Comparison of ENCODE assay signal across 25 cellular contexts in the genomic region with DNA sequence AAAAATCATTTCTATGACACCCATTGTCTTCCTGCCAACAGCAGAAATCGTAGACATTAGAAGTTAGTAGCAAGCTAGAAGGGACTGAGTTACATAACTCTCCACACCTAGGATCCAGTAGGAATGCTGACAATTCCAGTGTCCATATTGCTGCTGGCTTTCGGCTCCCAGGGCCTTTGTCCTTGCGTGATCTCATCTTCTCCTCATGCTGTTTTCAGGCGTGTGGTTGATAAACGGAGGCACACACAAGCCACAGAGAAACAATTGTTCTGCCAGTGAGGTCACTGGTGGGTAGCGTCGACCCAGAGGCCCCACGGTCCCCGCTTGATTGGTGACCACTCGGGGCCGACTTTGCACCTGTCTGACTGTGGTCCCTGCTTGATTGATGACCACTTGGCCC. TPM values are rescaled to one million over a fixed set of nuclear protein-coding genes. Genes with fewer than 3 reads are reported as not detected.
"Had no signal": no experiment of that assay in that cellular context is flagged by ENCODE, and none has a peak within 500 bp of the region (broad histone marks: within the 10 kb centered on the region; RNA-seq: fewer than 3 reads in every experiment).

No MANE protein-coding gene starts in this region.

- H3K4me1 Mint-ChIP-seq: activated CD4-positive, alpha-beta T cell treated with anti-CD3 and anti-CD28 coated beads for 36 hours; activated naive CD4-positive, alpha-beta T cell treated with anti-CD3 and anti-CD28 coated beads, Interleukin-2, amount 10 ng/mL, durations not matched to agents 7 days and 5 days; activated naive CD8-positive, alpha-beta T cell treated with anti-CD3 and anti-CD28 coated beads for 36 hours had no signal

- H3K27me3 Mint-ChIP-seq: activated CD4-positive, alpha-beta T cell treated with anti-CD3 and anti-CD28 coated beads for 36 hours; activated CD8-positive, alpha-beta T cell treated with anti-CD3 and anti-CD28 coated beads for 36 hours; activated naive CD4-positive, alpha-beta T cell treated with anti-CD3 and anti-CD28 coated beads, Interleukin-2, amount 10 ng/mL, durations not matched to agents 7 days and 5 days; activated naive CD8-positive, alpha-beta T cell treated with anti-CD3 and anti-CD28 coated beads for 36 hours had no signal

- H3K27ac Mint-ChIP-seq: activated CD4-positive, alpha-beta T cell treated with anti-CD3 and anti-CD28 coated beads for 36 hours; activated CD8-positive, alpha-beta T cell treated with anti-CD3 and anti-CD28 coated beads for 36 hours; activated naive CD4-positive, alpha-beta T cell treated with anti-CD3 and anti-CD28 coated beads, Interleukin-2, amount 10 ng/mL, durations not matched to agents 7 days and 5 days; activated naive CD8-positive, alpha-beta T cell treated with anti-CD3 and anti-CD28 coated beads for 36 hours; activated T-cell treated with anti-CD3 and anti-CD28 coated beads, Interleukin-2, amount 50 U/mL, for 72 hours; activated T-helper 2 cell treated with anti-CD3 and anti-CD28 coated beads, Interferon-gamma antibody, Interleukin-2, Interleukin-4, amounts not matched to agents 10 μg/mL and 5 μg/mL and 100 μg/mL, durations not matched to agents 14 hours and 24 hours and 36 hours had no signal

- H3K36me3 ChIP-seq: SJCRH30 had no signal

- H3K4me2 ChIP-seq: SK-N-SH had no signal

- H3K4me1 ChIP-seq: SJCRH30 had no signal

- ATAC-seq: activated CD4-positive, alpha-beta T cell treated with anti-CD3 and anti-CD28 coated beads for 36 hours; activated CD8-positive, alpha-beta T cell treated with anti-CD3 and anti-CD28 coated beads for 36 hours; activated T-cell treated with anti-CD3 and anti-CD28 coated beads, Interleukin-2, amount 50 U/mL, for 72 hours had no signal

- H3K27me3 ChIP-seq: SJCRH30 had no signal

- H3K4me3 ChIP-seq: SJCRH30 had no signal

- H3K9me3 Mint-ChIP-seq: activated naive CD4-positive, alpha-beta T cell treated with anti-CD3 and anti-CD28 coated beads, Interleukin-2, amount 10 ng/mL, durations not matched to agents 7 days and 5 days; activated naive CD8-positive, alpha-beta T cell treated with anti-CD3 and anti-CD28 coated beads for 36 hours; activated T-helper 2 cell treated with anti-CD3 and anti-CD28 coated beads, Interferon-gamma antibody, Interleukin-2, Interleukin-4, amounts not matched to agents 10 μg/mL and 5 μg/mL and 100 μg/mL, durations not matched to agents 14 hours and 24 hours and 36 hours had no signal

- H3K9me3 ChIP-seq: SJCRH30, SK-N-SH had no signal

- H3K36me3 Mint-ChIP-seq: activated naive CD4-positive, alpha-beta T cell treated with anti-CD3 and anti-CD28 coated beads, Interleukin-2, amount 10 ng/mL, durations not matched to agents 7 days and 5 days had no signal

- DNase-seq: activated CD4-positive, alpha-beta T cell treated with anti-CD3 and anti-CD28 coated beads for 36 hours; activated CD8-positive, alpha-beta memory T cell treated with anti-CD3 and anti-CD28 coated beads, Interleukin-2, amount 50 U/mL, for 4 hours; activated CD8-positive, alpha-beta T cell treated with anti-CD3 and anti-CD28 coated beads for 36 hours; activated gamma-delta T cell treated with Interleukin-2 at 50 U/mL for 16 hours; activated naive CD4-positive, alpha-beta T cell treated with anti-CD3 and anti-CD28 coated beads, Interleukin-2, amount 10 ng/mL, durations not matched to agents 7 days and 5 days; activated naive CD8-positive, alpha-beta T cell treated with anti-CD3 and anti-CD28 coated beads for 36 hours; activated T-cell treated with anti-CD3 and anti-CD28 coated beads, Interleukin-2, amount 50 U/mL, for 72 hours; anterior cingulate cortex; Kasumi-1; KBM-7; NCI-H1048; NCI-H146; NCI-H187 treated with DMSO at 0.1 percent for 48 hours; NCI-H2081 treated with DMSO at 0.1 percent for 48 hours; NCI-H226; NCI-H526 treated with DMSO at 0.1 percent for 48 hours; NCI-H82; SJCRH30; SK-N-SH; T-helper 1 cell; WERI-Rb-1 had no signal

- H3K9ac ChIP-seq: SK-N-SH had no signal

- H3K4me3 Mint-ChIP-seq: activated CD4-positive, alpha-beta T cell treated with anti-CD3 and anti-CD28 coated beads for 36 hours; activated CD8-positive, alpha-beta T cell treated with anti-CD3 and anti-CD28 coated beads for 36 hours; activated naive CD4-positive, alpha-beta T cell treated with anti-CD3 and anti-CD28 coated beads, Interleukin-2, amount 10 ng/mL, durations not matched to agents 7 days and 5 days; activated naive CD8-positive, alpha-beta T cell treated with anti-CD3 and anti-CD28 coated beads for 36 hours; activated T-cell treated with anti-CD3 and anti-CD28 coated beads, Interleukin-2, amount 50 U/mL, for 72 hours had no signal

- H3K27ac ChIP-seq: SJCRH30, WERI-Rb-1 had no signal

- H3K9me2 ChIP-seq: SK-N-SH had no signal

RNA-seq across cellular contexts. Expression of gene F7, which starts 31.6 kb away (rescaled TPM):
- total RNA-seq: activated T-cell treated with anti-CD3 and anti-CD28 coated beads, Interleukin-2, amount 50 U/mL, for 72 hours; activated T-helper 2 cell treated with anti-CD3 and anti-CD28 coated beads, Interferon-gamma antibody, Interleukin-2, Interleukin-4, amounts not matched to agents 10 μg/mL and 5 μg/mL and 100 μg/mL, durations not matched to agents 14 hours and 24 hours and 36 hours; OCI-LY7; RPMI7951; SJCRH30; T-helper 2 cell treated with Interferon-gamma antibody and Interleukin-4, amounts not matched to agents 100 ng/mL and 5 ng/mL, for 36 hours had no signal
- polyA plus RNA-seq: SK-N-SH had no signal

RNA-seq across cellular contexts. Expression of gene F10, which starts 48.7 kb away (rescaled TPM):
- total RNA-seq: activated CD4-positive, alpha-beta T cell treated with anti-CD3 and anti-CD28 coated beads for 36 hours; activated CD8-positive, alpha-beta T cell treated with anti-CD3 and anti-CD28 coated beads for 36 hours; activated naive CD8-positive, alpha-beta T cell treated with anti-CD3 and anti-CD28 coated beads for 36 hours; activated T-cell treated with anti-CD3 and anti-CD28 coated beads, Interleukin-2, amount 50 U/mL, for 72 hours; activated T-helper 2 cell treated with anti-CD3 and anti-CD28 coated beads, Interferon-gamma antibody, Interleukin-2, Interleukin-4, amounts not matched to agents 10 μg/mL and 5 μg/mL and 100 μg/mL, durations not matched to agents 14 hours and 24 hours and 36 hours; OCI-LY7; RPMI7951; T-helper 2 cell treated with Interferon-gamma antibody and Interleukin-4, amounts not matched to agents 100 ng/mL and 5 ng/mL, for 36 hours had no signal
